20 cellular contexts compared by ENCODE assay signal in the genomic region with DNA sequence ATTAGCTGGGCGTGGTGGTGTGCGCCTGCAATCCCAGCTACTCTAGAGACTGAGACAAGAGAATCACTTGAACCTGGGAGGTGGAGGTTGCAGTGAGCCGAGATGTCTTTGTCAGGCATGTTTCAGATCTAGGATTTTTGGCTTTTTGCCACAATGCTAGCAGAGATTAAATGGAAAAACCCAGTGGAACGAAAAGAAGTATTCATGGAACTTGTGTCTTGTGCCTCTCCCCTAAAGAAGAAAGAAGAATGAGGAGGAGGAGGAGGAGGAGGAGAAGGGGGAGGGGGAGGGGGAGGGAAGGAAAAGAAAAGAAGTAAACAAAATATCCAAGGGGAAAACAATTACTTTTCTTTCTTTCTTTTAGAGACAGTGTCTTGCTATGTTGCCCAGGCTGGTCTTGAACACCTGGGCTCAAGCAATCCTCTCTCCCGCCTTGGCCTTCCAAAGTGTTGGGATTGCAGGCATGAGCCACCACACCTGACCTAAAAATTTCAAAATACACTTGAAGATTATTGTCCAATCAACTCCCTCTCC.
"Had no signal": no experiment of that assay in that cellular context is flagged by ENCODE, and none has a peak within 500 bp of the region (broad histone marks: within the 10 kb centered on the region; RNA-seq: fewer than 3 reads in every experiment).

No MANE protein-coding gene starts in this region.

- H3K4me3 ChIP-seq: esophagus squamous epithelium, stomach, testis, upper lobe of right lung had no signal

- ATAC-seq: activated naive CD4-positive, alpha-beta T cell treated with anti-CD3 and anti-CD28 coated beads, Interleukin-2, amount 50 U/mL, for 72 hours; activated T-cell treated with anti-CD3 and anti-CD28 coated beads, Interleukin-2, amount 50 U/mL, for 72 hours; sciatic nerve; upper lobe of right lung; WTC11 had no signal

- H3K27ac ChIP-seq: esophagus squamous epithelium, stomach, testis, upper lobe of right lung had no signal

- H3K4me1 ChIP-seq: testis had no signal

- H3K36me3 ChIP-seq: esophagus squamous epithelium, stomach, upper lobe of right lung had no signal

- DNase-seq: activated CD4-positive, alpha-beta T cell treated with anti-CD3 and anti-CD28 coated beads for 4 hours; activated CD8-positive, alpha-beta memory T cell treated with anti-CD3 and anti-CD28 coated beads, Interleukin-2, amount 50 U/mL, for 48 hours; activated gamma-delta T cell; activated T-cell treated with anti-CD3 and anti-CD28 coated beads, Interleukin-2, amount 50 U/mL, for 72 hours; amygdala; effector CD8-positive, alpha-beta T cell; esophagus squamous epithelium; foreskin fibroblast; hippocampal formation; nephron progenitor cell; stimulated activated CD4-positive, alpha-beta T cell treated with anti-CD3 and anti-CD28 coated beads, Interleukin-12 subunit alpha, Interleukin-12 subunit beta, amount 100 ng/mL, for 4 hours; stimulated activated CD4-positive, alpha-beta T cell treated with anti-CD3 and anti-CD28 coated beads, Interleukin-2, amount 100 ng/mL, for 24 hours; stomach; testis; upper lobe of right lung had no signal

- H3K9me3 ChIP-seq: esophagus squamous epithelium, stomach, testis, upper lobe of right lung had no signal

- FAIRE-seq: endothelial cell of umbilical vein, TTC549 had no signal

- H3K27me3 ChIP-seq: esophagus squamous epithelium, stomach, testis, upper lobe of right lung had no signal
